1 cellular context compared by ENCODE assay signal in genomic region chr3:58048301-58048700, GRCh38.
TF ChIP-seq lines count a peak whose summit lies in the region.

No MANE protein-coding gene starts in this region.

TF ChIP-seq in SK-N-SH, 30 proteins besides CTCF, POLR2A, EP300 and RAD21 (continued from another document):
- TF ChIP-seq ZBTB33 (IDR thresholded peaks at IDR 0.05; ENCODE audit: borderline replicate concordance, low read depth) (no peak), NFIC (IDR thresholded peaks at IDR 0.05; ENCODE audit: borderline replicate concordance) (no peak), TEAD4 (IDR thresholded peaks at IDR 0.05; ENCODE audit: borderline replicate concordance, insufficient read depth) (no peak), TCF12 (IDR thresholded peaks at IDR 0.05) (no peak), JUND (IDR thresholded peaks at IDR 0.05) (no peak), NRF1 (IDR thresholded peaks at IDR 0.05; ENCODE audit: low read depth, low read length) (no peak), USF2 (IDR thresholded peaks at IDR 0.05; ENCODE audit: borderline replicate concordance, low read depth, low read length) (no peak), YY1 (IDR thresholded peaks at IDR 0.05; ENCODE audit: low read depth) (no peak), RCOR1 (IDR thresholded peaks at IDR 0.05; ENCODE audit: low read length) (no peak), ELF1 (IDR thresholded peaks at IDR 0.05) (no peak), MEF2A (IDR thresholded peaks at IDR 0.05; ENCODE audit: borderline replicate concordance, low read depth) (no peak)
